Comparison of ENCODE assay signal across 18 cellular contexts in genomic region chr4:7799723-7800122, GRCh38.
"Had no signal": no experiment of that assay in that cellular context is flagged by ENCODE, and none has a peak within 500 bp of the region (broad histone marks: within the 10 kb centered on the region; RNA-seq: fewer than 3 reads in every experiment).

No MANE protein-coding gene starts in this region.

- H3K9me3 Mint-ChIP-seq: natural killer cell treated with Interleukin-12 subunit alpha and Interleukin-12 subunit beta and Interleukin-15 and Interleukin-18, amount 100 ng/mL, for 72 hours; neural progenitor cell; stimulated activated memory B cell treated with anti-CD40 and anti-IgM and Interleukin-4, amounts not matched to agents 10 μg/mL and 1 μg/mL and 100 μg/mL, for 72 hours had no signal

- ATAC-seq: left ventricle myocardium superior; lower lobe of right lung; mucosa of descending colon; natural killer cell treated with Interleukin-12 subunit alpha and Interleukin-12 subunit beta and Interleukin-15 and Interleukin-18, amount 100 ng/mL, for 72 hours; right cardiac atrium; stimulated activated memory B cell treated with anti-CD40 and anti-IgM and Interleukin-4, amounts not matched to agents 10 μg/mL and 1 μg/mL and 100 μg/mL, for 72 hours; stimulated activated naive CD8-positive, alpha-beta T cell treated with anti-CD3 and anti-CD28 coated beads, Interleukin-15, Interleukin-2, amounts not matched to agents 100 U/mL and 50 U/mL, for 24 hours had no signal

- DNase-seq: dermis blood vessel endothelial cell; effector memory CD4-positive, alpha-beta T cell; erythroblast; esophagus squamous epithelium; foreskin melanocyte; left ventricle myocardium superior; lower lobe of right lung; mucosa of descending colon; naive B cell; ovary; right cardiac atrium; stimulated activated CD4-positive, alpha-beta T cell treated with anti-CD3 and anti-CD28 coated beads, Interleukin-4, amount 100 ng/mL, for 4 hours; stimulated activated naive CD8-positive, alpha-beta T cell treated with anti-CD3 and anti-CD28 coated beads, Interleukin-15, Interleukin-2, amounts not matched to agents 100 U/mL and 50 U/mL, for 24 hours; upper lobe of left lung had no signal

- H3K4me3 Mint-ChIP-seq: memory B cell; natural killer cell treated with Interleukin-12 subunit alpha and Interleukin-12 subunit beta and Interleukin-15 and Interleukin-18, amount 100 ng/mL, for 72 hours; neural progenitor cell; stimulated activated memory B cell treated with anti-CD40 and anti-IgM and Interleukin-4, amounts not matched to agents 10 μg/mL and 1 μg/mL and 100 μg/mL, for 72 hours had no signal

- H3K4me1 Mint-ChIP-seq: memory B cell; stimulated activated memory B cell treated with anti-CD40 and anti-IgM and Interleukin-4, amounts not matched to agents 10 μg/mL and 1 μg/mL and 100 μg/mL, for 72 hours had no signal

- H3K27ac Mint-ChIP-seq: memory B cell; natural killer cell treated with Interleukin-12 subunit alpha and Interleukin-12 subunit beta and Interleukin-15 and Interleukin-18, amount 100 ng/mL, for 72 hours; stimulated activated memory B cell treated with anti-CD40 and anti-IgM and Interleukin-4, amounts not matched to agents 10 μg/mL and 1 μg/mL and 100 μg/mL, for 72 hours had no signal

- H3K27me3 Mint-ChIP-seq: natural killer cell treated with Interleukin-12 subunit alpha and Interleukin-12 subunit beta and Interleukin-15 and Interleukin-18, amount 100 ng/mL, for 72 hours had no signal

- H3K36me3 Mint-ChIP-seq: naive B cell; stimulated activated memory B cell treated with anti-CD40 and anti-IgM and Interleukin-4, amounts not matched to agents 10 μg/mL and 1 μg/mL and 100 μg/mL, for 72 hours had no signal
